In genomic region chr7:128408709-128409434, GRCh38 we compare ENCODE assay signal across 8 cellular contexts. TPM values are rescaled to one million over a fixed set of nuclear protein-coding genes. Genes with fewer than 3 reads are reported as not detected.
DNase-seq lines count a peak whose midpoint lies in the region; ATAC-seq and TF ChIP-seq lines count a peak whose summit lies in the region.

No MANE protein-coding gene starts in this region.

- H3K36me3 ChIP-seq in GM06990 (ENCODE audit: control insufficient read depth, insufficient read depth, low read length) (no peaks in the 10 kb centered on the region), NT2/D1 (ENCODE audit: insufficient read depth, insufficient read length, low read length) (peaks cover 2% of the 10 kb centered on the region), neuronal stem cell (replicated peaks in 1 of 2; ENCODE audit: control insufficient read depth in 2 of 2, insufficient read depth in 2 of 2, low read length in 2 of 2) (no peaks in the 10 kb centered on the region)
- H3K36me3 ChIP-seq in effector memory CD4-positive, alpha-beta T cell (ENCODE audit: control insufficient read depth, insufficient read depth, low read length): no peaks in the 10 kb centered on the region

- H3K9me3 ChIP-seq in NT2/D1 (ENCODE audit: insufficient read depth, low read length) (no peaks in the 10 kb centered on the region), neuronal stem cell (replicated peaks in 1 of 2; ENCODE audit: control insufficient read depth in 2 of 2, insufficient read depth in 1 of 2, low read depth in 1 of 2, low read length in 2 of 2) (peaks cover 0 to 5% of the 10 kb centered on the region in 2 donors)
- no peaks in the 10 kb centered on the region for H3K9me3 ChIP-seq in effector memory CD4-positive, alpha-beta T cell (ENCODE audit: control insufficient read depth, low read length)

- H3K27ac ChIP-seq in effector memory CD4-positive, alpha-beta T cell (ENCODE audit: insufficient read depth, low read length, poor library complexity, severe bottlenecking): peak overlapping the region; percentile 72
- H3K27ac ChIP-seq in neuronal stem cell (replicated peaks; ENCODE audit: low read length): no peak overlapping the region

- H3K4me3 ChIP-seq in GM06990 (replicated peaks; ENCODE audit: low read depth, low read length) (peak overlapping the region; percentile 61), NT2/D1 (ENCODE audit: insufficient read length, low read depth) (peak overlapping the region; percentile 49), neuronal stem cell (ENCODE audit: low read length in 2 of 2) (peak overlapping the region; percentile 55 to 85)
- peak overlapping the region; percentile 67 for H3K4me3 ChIP-seq in effector memory CD4-positive, alpha-beta T cell (ENCODE audit: insufficient read depth, low read depth, low read length, poor library complexity, severe bottlenecking)

- no peak for DNase-seq in GM06990 (ENCODE audit: extremely low read depth, insufficient read length)
- no peak for DNase-seq in NT2/D1 (ENCODE audit: low read depth, low spot score)
- no peak for DNase-seq in effector memory CD4-positive, alpha-beta T cell
- DNase-seq in neuronal stem cell (ENCODE audit: low spot score): no peak
- DNase-seq in OCI-M2 (lab: John Stamatoyannopoulos, UW; ENCODE audit: unreplicated experiment): no peak
- DNase-seq in midbrain (lab: John Stamatoyannopoulos, UW): no peak

- no CpG with 5 or more reads among the region's 14 CpGs for WGBS in neuronal stem cell (ENCODE audit: extremely low coverage in 2 of 2, insufficient read length in 2 of 2, insufficient replicate concordance in 1 of 2), 2 donors

- H3K27me3 ChIP-seq in GM06990 (replicated peaks; ENCODE audit: control insufficient read depth, insufficient read depth, low read length): no peaks in the 10 kb centered on the region; the same call in 1 of the 2 replicates
- H3K27me3 ChIP-seq in NT2/D1 (ENCODE audit: insufficient read depth, insufficient read length): peaks cover 63% of the 10 kb centered on the region
- no peaks in the 10 kb centered on the region for H3K27me3 ChIP-seq in effector memory CD4-positive, alpha-beta T cell (replicated peaks; ENCODE audit: control insufficient read depth, insufficient read depth, low read length, poor library complexity, severe bottlenecking)
- H3K27me3 ChIP-seq in neuronal stem cell (ENCODE audit: control insufficient read depth in 3 of 3, insufficient read depth in 3 of 3, low read depth in 1 of 3, low read length in 3 of 3): peaks cover 0 to 69% (median 13%) of the 10 kb centered on the region in 3 experiments

- no peak overlapping the region for H3K23ac ChIP-seq in neuronal stem cell (ENCODE audit: low read depth, low read length, poor library complexity)

- H4K8ac ChIP-seq in neuronal stem cell (ENCODE audit: low read depth, low read length): no peak overlapping the region

- no peak overlapping the region for H3K4ac ChIP-seq in neuronal stem cell (ENCODE audit: low read length)

- no peak overlapping the region for H2AK5ac ChIP-seq in neuronal stem cell (ENCODE audit: low read depth, low read length)

- peak overlapping the region; percentile 54 for H3K18ac ChIP-seq in neuronal stem cell (ENCODE audit: low read length)

- TF ChIP-seq CTCF in GM06990 (IDR thresholded peaks at IDR 0.05; ENCODE audit: insufficient read depth, low read length, poor library complexity, severe bottlenecking): no peak

- peak overlapping the region; percentile 82 for H3K4me2 ChIP-seq in neuronal stem cell (ENCODE audit: insufficient read depth, low read length, poor library complexity, severe bottlenecking)

- H4K91ac ChIP-seq in neuronal stem cell (ENCODE audit: low read depth, low read length, poor library complexity): no peak overlapping the region

- H3K14ac ChIP-seq in neuronal stem cell (ENCODE audit: low read length): no peak overlapping the region

- H3K4me1 ChIP-seq in NT2/D1 (ENCODE audit: insufficient read depth, insufficient read length) (peaks cover 15% of the 10 kb centered on the region), neuronal stem cell (ENCODE audit: control insufficient read depth in 2 of 2, insufficient read depth in 1 of 2, low read depth in 1 of 2, low read length in 2 of 2) (peaks cover 23 to 29% of the 10 kb centered on the region in 2 donors)
- peaks cover 42% of the 10 kb centered on the region for H3K4me1 ChIP-seq in effector memory CD4-positive, alpha-beta T cell (ENCODE audit: control insufficient read depth, insufficient read depth, low read length, poor library complexity, severe bottlenecking)

- ATAC-seq in GM19023 (IDR thresholded peaks at IDR 0.05; ENCODE audit: unreplicated experiment): no peak
- ATAC-seq in HG02759 (IDR thresholded peaks at IDR 0.05; ENCODE audit: unreplicated experiment): no peak

- H2BK12ac ChIP-seq in neuronal stem cell (ENCODE audit: low read length): no peak overlapping the region

- no peak overlapping the region for H2BK5ac ChIP-seq in neuronal stem cell (ENCODE audit: low read length)

- peak overlapping the region; percentile 92 for H2AFZ ChIP-seq in neuronal stem cell (ENCODE audit: low read length)

- peak overlapping the region; percentile 67 for H3K9ac ChIP-seq in NT2/D1 (ENCODE audit: insufficient read length, low read depth)
- peak overlapping the region; percentile 78 for H3K9ac ChIP-seq in neuronal stem cell (ENCODE audit: low read depth, low read length, poor library complexity)

- H2BK120ac ChIP-seq in neuronal stem cell (ENCODE audit: low read depth, low read length): no peak overlapping the region

- H2BK15ac ChIP-seq in neuronal stem cell (ENCODE audit: low read length): peak overlapping the region; percentile 6

- H3K79me1 ChIP-seq in neuronal stem cell (ENCODE audit: low read depth, low read length): peaks cover 2% of the 10 kb centered on the region

RNA-seq across cellular contexts. Expression of gene IMPDH1, which starts 0.9 kb away (rescaled TPM):
- 39.6 TPM for polyA plus RNA-seq in neuronal stem cell (2013, experiment 1 of 2)
- 38.1 TPM for polyA plus RNA-seq in neuronal stem cell (2013, experiment 2 of 2)

RNA-seq across cellular contexts. Expression of gene HILPDA, which starts 46.8 kb away (rescaled TPM):
- 45.8 TPM for polyA plus RNA-seq in neuronal stem cell (2013, experiment 1 of 2)
- polyA plus RNA-seq in neuronal stem cell (2013, experiment 2 of 2): 43.6 TPM

RNA-seq across cellular contexts. Expression of gene PRRT4, which starts 47.4 kb away (rescaled TPM):
- polyA plus RNA-seq in neuronal stem cell (2013, experiment 1 of 2): 1.2 TPM
- 1.4 TPM for polyA plus RNA-seq in neuronal stem cell (2013, experiment 2 of 2)
